18 cellular contexts compared by ENCODE assay signal in the genomic region with DNA sequence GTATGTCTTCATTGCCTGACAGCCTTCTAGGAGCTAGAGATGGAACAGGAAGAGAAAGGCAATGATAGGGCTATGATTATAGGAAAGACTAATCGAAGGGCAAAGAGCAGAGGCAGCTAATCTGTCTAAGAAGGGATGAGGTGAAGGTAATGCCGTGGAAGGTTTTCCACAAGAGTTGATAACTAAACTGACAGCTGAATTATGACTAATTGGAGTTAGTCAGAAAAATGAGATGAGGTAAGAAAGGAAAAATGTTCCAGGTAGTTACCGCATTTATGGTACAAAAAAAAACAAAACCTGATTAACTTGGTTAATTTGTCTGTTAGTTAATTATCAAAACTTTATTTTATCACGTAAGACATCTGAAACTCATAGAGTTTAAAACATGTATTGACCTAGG.
A peak's percentile ranks its signal among the peaks of the same experiment; 100 is the strongest.
DNase-seq lines count a peak whose midpoint lies in the region; ATAC-seq, FAIRE-seq and TF ChIP-seq lines count a peak whose summit lies in the region.
"Had no signal": no experiment of that assay in that cellular context is flagged by ENCODE, and none has a peak within 500 bp of the region (broad histone marks: within the 10 kb centered on the region; RNA-seq: fewer than 3 reads in every experiment).

No MANE protein-coding gene starts in this region.

- no peaks in the 10 kb centered on the region for H3K36me3 Mint-ChIP-seq in activated CD4-positive, alpha-beta T cell treated with anti-CD3 and anti-CD28 coated beads, Interleukin-2, amount 10 ng/mL, durations not matched to agents 7 days and 5 days (ENCODE audit: low read depth)
- H3K36me3 Mint-ChIP-seq: CD14-positive monocyte; CD4-positive, alpha-beta memory T cell had no signal

- CTCF ChIA-PET in activated CD4-positive, alpha-beta T cell treated with anti-CD3 and anti-CD28 coated beads, Interleukin-2, amount 10 ng/mL, durations not matched to agents 7 days and 5 days (lab: Charles Lee) = no interaction called here

- peaks cover 12% of the 10 kb centered on the region for H3K4me1 Mint-ChIP-seq in activated CD4-positive, alpha-beta T cell treated with anti-CD3 and anti-CD28 coated beads, Interleukin-2, amount 10 ng/mL, durations not matched to agents 7 days and 5 days
- H3K4me1 Mint-ChIP-seq: CD14-positive monocyte, H9 had no signal

- no peaks in the 10 kb centered on the region for H3K27me3 ChIP-seq in bronchial epithelial cell (ENCODE audit: control insufficient read depth, insufficient read depth, low read length)
- no peaks in the 10 kb centered on the region for H3K27me3 ChIP-seq in Peyer's patch
- H3K27me3 ChIP-seq: BLaER1 had no signal

- H3K27ac ChIP-seq in Peyer's patch = no peak overlapping the region
- H3K27ac ChIP-seq: 22Rv1, A549, BLaER1 had no signal

- ATAC-seq in HG03039 (IDR thresholded peaks at IDR 0.05; ENCODE audit: unreplicated experiment) = no peak
- ATAC-seq: A549, GM12878 had no signal

- H3K4me3 ChIP-seq in bronchial epithelial cell (ENCODE audit: low read depth, low read length) = no peak overlapping the region
- H3K4me3 ChIP-seq in Peyer's patch = no peak overlapping the region
- H3K4me3 ChIP-seq: A549, BLaER1, GM12878 had no signal

- FAIRE-seq in bronchial epithelial cell (lab: Jason Lieb, UNC) = no peak
- FAIRE-seq: A549, GM12878 had no signal

- H3K9me3 ChIP-seq in Peyer's patch = no peaks in the 10 kb centered on the region
- H3K9me3 ChIP-seq: A549, BLaER1 had no signal

- H3K4me3 Mint-ChIP-seq in activated CD4-positive, alpha-beta T cell treated with anti-CD3 and anti-CD28 coated beads, Interleukin-2, amount 10 ng/mL, durations not matched to agents 7 days and 5 days = no peak overlapping the region
- H3K4me3 Mint-ChIP-seq: CD14-positive monocyte; CD4-positive, alpha-beta memory T cell; H9 had no signal

- POLR2A ChIA-PET in activated CD4-positive, alpha-beta T cell treated with anti-CD3 and anti-CD28 coated beads, Interleukin-2, amount 10 ng/mL, durations not matched to agents 7 days and 5 days (lab: Charles Lee) = no interaction called here

- no peaks in the 10 kb centered on the region for H3K4me1 ChIP-seq in Peyer's patch

- DNase-seq in NCI-H2227 (lab: John Stamatoyannopoulos, UW; ENCODE audit: unreplicated experiment) (peak; percentile 51), NCI-H2227 treated with DMSO at 0.1 percent for 48 hours (lab: John Stamatoyannopoulos, UW) (no peak), NCI-H226 (peak; percentile 41), bronchial epithelial cell (ENCODE audit: low read depth) (peak; percentile 71), iris pigment epithelial cell (ENCODE audit: low read depth) (peak; percentile 8), Peyer's patch (no peak)
- no peak for DNase-seq in activated CD4-positive, alpha-beta T cell treated with anti-CD3 and anti-CD28 coated beads, Interleukin-2, amount 10 ng/mL, durations not matched to agents 7 days and 5 days
- DNase-seq: CD4-positive, alpha-beta memory T cell; DMS79 treated with DMSO at 0.1 percent for 48 hours; GOT3; H9; IMR-90 had no signal

- peaks cover 2% of the 10 kb centered on the region for H3K9me3 Mint-ChIP-seq in activated CD4-positive, alpha-beta T cell treated with anti-CD3 and anti-CD28 coated beads, Interleukin-2, amount 10 ng/mL, durations not matched to agents 7 days and 5 days
- H3K9me3 Mint-ChIP-seq: CD14-positive monocyte, H9 had no signal

- no peaks in the 10 kb centered on the region for H3K27me3 Mint-ChIP-seq in activated CD4-positive, alpha-beta T cell treated with anti-CD3 and anti-CD28 coated beads, Interleukin-2, amount 10 ng/mL, durations not matched to agents 7 days and 5 days
- H3K27me3 Mint-ChIP-seq: CD4-positive, alpha-beta memory T cell had no signal

- TF ChIP-seq CTCF in bronchial epithelial cell (IDR thresholded peaks at IDR 0.05; ENCODE audit: insufficient read depth, low read length, severe bottlenecking) = no peak
- no peak for TF ChIP-seq CTCF in Peyer's patch (IDR thresholded peaks at IDR 0.05)

- no peak for TF ChIP-seq POLR2A in Peyer's patch (IDR thresholded peaks at IDR 0.05)

- H3K27ac Mint-ChIP-seq in activated CD4-positive, alpha-beta T cell treated with anti-CD3 and anti-CD28 coated beads, Interleukin-2, amount 10 ng/mL, durations not matched to agents 7 days and 5 days = no peak overlapping the region
- H3K27ac Mint-ChIP-seq: CD14-positive monocyte; CD4-positive, alpha-beta memory T cell; H9 had no signal

- no peaks in the 10 kb centered on the region for H3K36me3 ChIP-seq in bronchial epithelial cell (ENCODE audit: control insufficient read depth, insufficient read depth, low read length)
- H3K36me3 ChIP-seq in Peyer's patch = no peaks in the 10 kb centered on the region
- H3K36me3 ChIP-seq: BLaER1 had no signal

Comparison
In these comparisons a context has a peak if more than half of its experiments do, and no peak if none do; other contexts are left out.
1. DNase-seq: peak in NCI-H2227 (single experiment), NCI-H226 (single experiment), bronchial epithelial cell (single experiment) and iris pigment epithelial cell (single experiment); none in NCI-H2227 treated with DMSO at 0.1 percent for 48 hours (single experiment), activated CD4-positive, alpha-beta T cell treated with anti-CD3 and anti-CD28 coated beads, Interleukin-2, amount 10 ng/mL, durations not matched to agents 7 days and 5 days (single experiment) and Peyer's patch (0 of 3).